8 cellular contexts compared by ENCODE assay signal in the genomic region with DNA sequence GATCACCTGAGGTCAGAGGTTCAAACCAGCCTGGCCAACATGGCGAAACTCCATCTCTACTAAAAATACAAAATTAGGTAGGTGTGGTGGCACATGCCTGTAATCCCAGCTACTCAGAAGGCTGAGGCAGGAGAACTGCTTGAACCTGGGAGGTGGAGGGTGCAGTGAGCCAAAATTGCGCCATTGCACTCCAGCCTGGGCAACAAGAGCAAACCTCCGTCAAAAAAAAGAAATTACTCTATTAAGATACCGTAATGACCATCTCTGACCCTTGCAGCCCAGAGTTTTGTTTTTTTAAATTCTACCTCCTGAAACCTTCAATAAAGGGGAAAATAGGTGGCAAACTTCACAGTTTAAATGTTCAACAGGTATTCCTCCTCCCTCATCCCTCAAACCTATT. TPM values are rescaled to one million over a fixed set of nuclear protein-coding genes. Genes with fewer than 3 reads are reported as not detected.
DNase-seq lines count a peak whose midpoint lies in the region; ATAC-seq, FAIRE-seq and TF ChIP-seq lines count a peak whose summit lies in the region.
"Not testable (repeated sequence)": the region's sequence is repeated elsewhere in the genome, so short reads cannot be mapped to it uniquely, and the experiment has no call there.

No MANE protein-coding gene starts in this region.

- peak overlapping the region; percentile 37 for H3K9ac ChIP-seq in NT2/D1 (ENCODE audit: insufficient read length, low read depth)
- H3K9ac ChIP-seq in endothelial cell of umbilical vein (replicated peaks; ENCODE audit: extremely low read depth, insufficient read depth, low read length) = not testable (repeated sequence)

- not testable (repeated sequence) for H3K36me3 ChIP-seq in CD4-positive, CD25-positive, alpha-beta regulatory T cell (ENCODE audit: control insufficient read depth, insufficient read depth, low read length); NT2/D1 (ENCODE audit: insufficient read depth, insufficient read length, low read length); endothelial cell of umbilical vein (ENCODE audit: control insufficient read depth in 2 of 2, extremely low read depth in 1 of 2, insufficient read depth in 2 of 2, low read length in 2 of 2); right lobe of liver; neutrophil

- dilution Hi-C loops in endothelial cell of umbilical vein (cut with MboI; ENCODE audit: extremely low pct_ligation_motif_present, low sequenced_read_pairs) = not testable (repeated sequence)

- peaks cover 11% of the 10 kb centered on the region for H4K20me1 ChIP-seq in endothelial cell of umbilical vein (replicated peaks; ENCODE audit: control insufficient read depth, extremely low read depth, insufficient read depth, low read length)

- peak overlapping the region in 1 of 3 donors; percentile 64 for H3K27ac Mint-ChIP-seq in CD4-positive, CD25-positive, alpha-beta regulatory T cell
- peak overlapping the region; percentile 25 for H3K27ac Mint-ChIP-seq in activated CD4-positive, alpha-beta T cell treated with anti-CD3 and anti-CD28 coated beads, Interleukin-2, amount 10 ng/mL, durations not matched to agents 24 days and 14 days
- not testable (repeated sequence) for H3K27ac Mint-ChIP-seq in activated naive CD8-positive, alpha-beta T cell treated with anti-CD3 and anti-CD28 coated beads, Interleukin-2, amount 50 U/mL, for 24 hours

- H3K79me2 ChIP-seq in endothelial cell of umbilical vein (ENCODE audit: control insufficient read depth, insufficient read depth, low read length) = peaks cover 98% of the 10 kb centered on the region

- H3K4me1 Mint-ChIP-seq in CD4-positive, CD25-positive, alpha-beta regulatory T cell = peaks cover 47 to 83% (median 64%) of the 10 kb centered on the region in 4 donors
- H3K4me1 Mint-ChIP-seq in activated CD4-positive, alpha-beta T cell treated with anti-CD3 and anti-CD28 coated beads, Interleukin-2, amount 10 ng/mL, durations not matched to agents 24 days and 14 days = peaks cover 46% of the 10 kb centered on the region
- peaks cover 64% of the 10 kb centered on the region for H3K4me1 Mint-ChIP-seq in activated naive CD8-positive, alpha-beta T cell treated with anti-CD3 and anti-CD28 coated beads, Interleukin-2, amount 50 U/mL, for 24 hours

- BruUV-seq in endothelial cell of umbilical vein (replicated peaks; lab: Mats Ljungman, UMichigan) = not testable (repeated sequence)

- H3K9me3 ChIP-seq in CD4-positive, CD25-positive, alpha-beta regulatory T cell (ENCODE audit: control insufficient read depth in 2 of 2, low read length in 2 of 2); NT2/D1 (ENCODE audit: insufficient read depth, low read length); endothelial cell of umbilical vein (replicated peaks; ENCODE audit: control insufficient read depth, insufficient read depth, low read length); right lobe of liver; neutrophil: not testable (repeated sequence)

- 41% methylated on average over 4 of the region's 4 CpGs for WGBS in right lobe of liver (ENCODE audit: insufficient coverage, low coverage, low lambda C conversion rate, missing lambda C conversion rate)

- POLR2A ChIA-PET in endothelial cell of umbilical vein (lab: Charles Lee) = not testable (repeated sequence)

- not testable (repeated sequence) for H2AFZ ChIP-seq in endothelial cell of umbilical vein (ENCODE audit: low read depth, low read length)

- CTCF ChIA-PET in endothelial cell of umbilical vein (lab: Charles Lee) = interaction anchor here (1.0 kb wide), 1 partner anchor 138 kb away, joined by 4 read pairs; no protein-coding TSS in a partner anchor

- not testable (repeated sequence) for TF ChIP-seq POLR2A in endothelial cell of umbilical vein (IDR thresholded peaks at IDR 0.05; ENCODE audit: low read depth, low read length); right lobe of liver (IDR thresholded peaks at IDR 0.05)

- not testable (repeated sequence) for ATAC-seq in CD4-positive, CD25-positive, alpha-beta regulatory T cell (ENCODE audit: low read depth in 2 of 2); activated naive CD8-positive, alpha-beta T cell treated with anti-CD3 and anti-CD28 coated beads, Interleukin-2, amount 50 U/mL, for 24 hours
- ATAC-seq in right lobe of liver = peak in 3 of 4 donors; percentile 37 to 51 (median 46)

- peak overlapping the region; percentile 32 for H3K4me3 ChIP-seq in CD4-positive, CD25-positive, alpha-beta regulatory T cell (ENCODE audit: low read depth, low read length)
- not testable (repeated sequence) for H3K4me3 ChIP-seq in NT2/D1 (ENCODE audit: insufficient read length, low read depth); endothelial cell of umbilical vein (replicated peaks in 1 of 3; ENCODE audit: insufficient read depth in 1 of 3, low read depth in 1 of 3, low read length in 3 of 3); right lobe of liver; neutrophil (ENCODE audit: low read depth in 1 of 2, low read length in 1 of 2)

- H3K9me1 ChIP-seq in endothelial cell of umbilical vein (replicated peaks; ENCODE audit: control insufficient read depth, extremely low read depth, insufficient read depth, low read length) = not testable (repeated sequence)

- H3K4me3 Mint-ChIP-seq in CD4-positive, CD25-positive, alpha-beta regulatory T cell = peak overlapping the region in 3 of 4 donors; percentile 9 to 17 (median 11)
- H3K4me3 Mint-ChIP-seq in activated CD4-positive, alpha-beta T cell treated with anti-CD3 and anti-CD28 coated beads, Interleukin-2, amount 10 ng/mL, durations not matched to agents 24 days and 14 days = not testable (repeated sequence)
- H3K4me3 Mint-ChIP-seq in activated naive CD8-positive, alpha-beta T cell treated with anti-CD3 and anti-CD28 coated beads, Interleukin-2, amount 50 U/mL, for 24 hours = peak overlapping the region; percentile 34

- H3K27ac ChIP-seq in CD4-positive, CD25-positive, alpha-beta regulatory T cell (ENCODE audit: insufficient read depth, low read length, poor library complexity, severe bottlenecking); endothelial cell of umbilical vein (ENCODE audit: insufficient read depth, low read depth, low read length); right lobe of liver: not testable (repeated sequence)
- peak overlapping the region; percentile 26 for H3K27ac ChIP-seq in neutrophil

- not testable (repeated sequence) for H3K4me2 ChIP-seq in endothelial cell of umbilical vein (ENCODE audit: insufficient read depth, low read length)

- H3K9me3 Mint-ChIP-seq in CD4-positive, CD25-positive, alpha-beta regulatory T cell; activated CD4-positive, alpha-beta T cell treated with anti-CD3 and anti-CD28 coated beads, Interleukin-2, amount 10 ng/mL, durations not matched to agents 24 days and 14 days; activated naive CD8-positive, alpha-beta T cell treated with anti-CD3 and anti-CD28 coated beads, Interleukin-2, amount 50 U/mL, for 24 hours: not testable (repeated sequence)

- H3K27me3 Mint-ChIP-seq in CD4-positive, CD25-positive, alpha-beta regulatory T cell; activated CD4-positive, alpha-beta T cell treated with anti-CD3 and anti-CD28 coated beads, Interleukin-2, amount 10 ng/mL, durations not matched to agents 24 days and 14 days; activated naive CD8-positive, alpha-beta T cell treated with anti-CD3 and anti-CD28 coated beads, Interleukin-2, amount 50 U/mL, for 24 hours: not testable (repeated sequence)

- intact Hi-C loops in activated CD4-positive, alpha-beta T cell treated with anti-CD3 and anti-CD28 coated beads, Interleukin-2, amount 10 ng/mL, durations not matched to agents 24 days and 14 days (cut with micrococcal nuclease); right lobe of liver (cut with DNase I): not testable (repeated sequence)
- intact Hi-C loops in endothelial cell of umbilical vein (cut with micrococcal nuclease) = loop anchor here (5.0 kb wide), 1 partner anchor 254 kb away; no protein-coding TSS in a partner anchor

- DNase-seq in CD4-positive, CD25-positive, alpha-beta regulatory T cell; NT2/D1 (ENCODE audit: low read depth, low spot score); activated CD4-positive, alpha-beta T cell treated with anti-CD3 and anti-CD28 coated beads, Interleukin-2, amount 10 ng/mL, durations not matched to agents 24 days and 14 days; activated naive CD8-positive, alpha-beta T cell treated with anti-CD3 and anti-CD28 coated beads, Interleukin-2, amount 50 U/mL, for 24 hours; endothelial cell of umbilical vein (ENCODE audit: low read depth, low spot score); right lobe of liver: not testable (repeated sequence)
- peak; percentile 9 for DNase-seq in ureter (ENCODE audit: low spot score)

- not testable (repeated sequence) for H3K27me3 ChIP-seq in CD4-positive, CD25-positive, alpha-beta regulatory T cell (ENCODE audit: control insufficient read depth, insufficient read depth, low read length); NT2/D1 (ENCODE audit: insufficient read depth, insufficient read length); endothelial cell of umbilical vein (ENCODE audit: control insufficient read depth in 2 of 2, insufficient read depth in 2 of 2, low read length in 2 of 2); right lobe of liver; neutrophil

- H3K4me1 ChIP-seq in CD4-positive, CD25-positive, alpha-beta regulatory T cell (ENCODE audit: control insufficient read depth, insufficient read depth, low read length, poor library complexity, severe bottlenecking) = peaks cover 64% of the 10 kb centered on the region
- H3K4me1 ChIP-seq in NT2/D1 (ENCODE audit: insufficient read depth, insufficient read length); endothelial cell of umbilical vein (ENCODE audit: control insufficient read depth, extremely low read depth, insufficient read depth, low read length); right lobe of liver: not testable (repeated sequence)
- H3K4me1 ChIP-seq in neutrophil (ENCODE audit: control insufficient read depth in 1 of 2, insufficient read depth in 1 of 2, low read depth in 1 of 2, low read length in 1 of 2) = peaks cover 12 to 17% of the 10 kb centered on the region in 2 experiments

- not testable (repeated sequence) for H3K36me3 Mint-ChIP-seq in CD4-positive, CD25-positive, alpha-beta regulatory T cell
- peaks cover 31% of the 10 kb centered on the region for H3K36me3 Mint-ChIP-seq in activated CD4-positive, alpha-beta T cell treated with anti-CD3 and anti-CD28 coated beads, Interleukin-2, amount 10 ng/mL, durations not matched to agents 24 days and 14 days (ENCODE audit: low read depth)
- peaks cover 31% of the 10 kb centered on the region for H3K36me3 Mint-ChIP-seq in activated naive CD8-positive, alpha-beta T cell treated with anti-CD3 and anti-CD28 coated beads, Interleukin-2, amount 50 U/mL, for 24 hours (ENCODE audit: low read depth)

- peak; percentile 18 for FAIRE-seq in endothelial cell of umbilical vein (lab: Jason Lieb, UNC)

- not testable (repeated sequence) for TF ChIP-seq CTCF in endothelial cell of umbilical vein (IDR thresholded peaks at IDR 0.05; ENCODE audit: extremely low read depth in 1 of 2, insufficient read depth in 1 of 2, low read depth in 1 of 2, low read length in 2 of 2); right lobe of liver (IDR thresholded peaks at IDR 0.05); neutrophil (IDR thresholded peaks at IDR 0.05)

RNA-seq across cellular contexts. Expression of gene TBL1XR1, which starts 9.0 kb away (rescaled TPM):
- total RNA-seq in CD4-positive, CD25-positive, alpha-beta regulatory T cell = 146 TPM
- polyA plus RNA-seq in CD4-positive, CD25-positive, alpha-beta regulatory T cell = 10 to 100 TPM; 34.0 to 49.0 (median 37.8) TPM
- total RNA-seq in activated CD4-positive, alpha-beta T cell treated with anti-CD3 and anti-CD28 coated beads, Interleukin-2, amount 10 ng/mL, durations not matched to agents 24 days and 14 days = 160 and 178 TPM in 2 replicates
- 146 and 152 TPM in 2 replicates for total RNA-seq in endothelial cell of umbilical vein
- polyA plus RNA-seq in endothelial cell of umbilical vein = 26.5 and 26.9 TPM in 2 replicates
- polyA plus RNA-seq in endothelial cell of umbilical vein (2011; cell fraction: cytosol; rRNA removed) = 24.3 and 31.9 TPM in 2 replicates
- polyA plus RNA-seq in endothelial cell of umbilical vein (2011; cell fraction: nucleus; rRNA removed) = 71.4 and 72.3 TPM in 2 replicates
- 35.7 and 49.3 TPM in 2 replicates for polyA plus RNA-seq in endothelial cell of umbilical vein (2012)
- 373 and 501 TPM in 2 replicates for polyA minus RNA-seq in endothelial cell of umbilical vein
- 262 TPM for polyA minus RNA-seq in endothelial cell of umbilical vein (2011; cell fraction: cytosol; rRNA and poly(A)+ RNA removed)
- polyA minus RNA-seq in endothelial cell of umbilical vein (2011; cell fraction: nucleus; rRNA and poly(A)+ RNA removed) = 229 and 284 TPM in 2 replicates
- total RNA-seq in right lobe of liver = 10 to 100 TPM; 32.6 to 80.6 (median 56.2) TPM
- 181 TPM for total RNA-seq in ureter
